In genomic region chr10:89201345-89202032, GRCh38 we compare ENCODE assay signal across 15 cellular contexts. TPM values are rescaled to one million over a fixed set of nuclear protein-coding genes. Genes with fewer than 3 reads are reported as not detected.
"Had no signal": no experiment of that assay in that cellular context is flagged by ENCODE, and none has a peak within 500 bp of the region (broad histone marks: within the 10 kb centered on the region; RNA-seq: fewer than 3 reads in every experiment).

No MANE protein-coding gene starts in this region.

- H3K4me2 ChIP-seq: hepatocyte had no signal

- FAIRE-seq: small intestine had no signal

- H3K4me3 Mint-ChIP-seq: activated CD8-positive, alpha-beta T cell treated with anti-CD3 and anti-CD28 coated beads for 36 hours; activated naive CD8-positive, alpha-beta T cell treated with anti-CD3 and anti-CD28 coated beads, Interleukin-2, amount 10 ng/mL, durations not matched to agents 7 days and 5 days; endodermal cell; naive thymus-derived CD4-positive, alpha-beta T cell; stimulated activated naive B cell treated with anti-CD40 and anti-IgM and Interleukin-4, amounts not matched to agents 10 μg/mL and 1 μg/mL and 100 μg/mL, for 72 hours had no signal

- ATAC-seq: activated CD8-positive, alpha-beta T cell treated with anti-CD3 and anti-CD28 coated beads for 36 hours; naive thymus-derived CD4-positive, alpha-beta T cell; stimulated activated naive B cell treated with anti-CD40 and anti-IgM and Interleukin-4, amounts not matched to agents 10 μg/mL and 1 μg/mL and 100 μg/mL, for 72 hours had no signal

- H3K9me3 Mint-ChIP-seq: activated CD8-positive, alpha-beta T cell treated with anti-CD3 and anti-CD28 coated beads for 36 hours; activated naive CD8-positive, alpha-beta T cell treated with anti-CD3 and anti-CD28 coated beads, Interleukin-2, amount 10 ng/mL, durations not matched to agents 7 days and 5 days; endodermal cell; naive thymus-derived CD4-positive, alpha-beta T cell; stimulated activated naive B cell treated with anti-CD40 and anti-IgM and Interleukin-4, amounts not matched to agents 10 μg/mL and 1 μg/mL and 100 μg/mL, for 72 hours had no signal

- H3K36me3 ChIP-seq: breast epithelium, right atrium auricular region had no signal

- H3K27me3 ChIP-seq: breast epithelium, right atrium auricular region had no signal

- H3K36me3 Mint-ChIP-seq: activated naive CD8-positive, alpha-beta T cell treated with anti-CD3 and anti-CD28 coated beads, Interleukin-2, amount 10 ng/mL, durations not matched to agents 7 days and 5 days; naive thymus-derived CD4-positive, alpha-beta T cell; stimulated activated naive B cell treated with anti-CD40 and anti-IgM and Interleukin-4, amounts not matched to agents 10 μg/mL and 1 μg/mL and 100 μg/mL, for 72 hours had no signal

- H2AFZ ChIP-seq: hepatocyte had no signal

- H3K9me3 ChIP-seq: breast epithelium, right atrium auricular region had no signal

- H3K4me3 ChIP-seq: breast epithelium, hepatocyte, lung, right atrium auricular region had no signal

- DNase-seq: activated CD4-positive, alpha-beta T cell treated with anti-CD3 and anti-CD28 coated beads for 4 hours; activated CD8-positive, alpha-beta memory T cell treated with anti-CD3 and anti-CD28 coated beads, Interleukin-2, amount 50 U/mL, for 48 hours; activated CD8-positive, alpha-beta T cell treated with anti-CD3 and anti-CD28 coated beads for 36 hours; activated naive CD8-positive, alpha-beta T cell treated with anti-CD3 and anti-CD28 coated beads, Interleukin-2, amount 10 ng/mL, durations not matched to agents 7 days and 5 days; aorta; endodermal cell; naive thymus-derived CD4-positive, alpha-beta T cell; nucleus accumbens; small intestine; stimulated activated naive B cell treated with anti-CD40 and anti-IgM and Interleukin-4, amounts not matched to agents 10 μg/mL and 1 μg/mL and 100 μg/mL, for 72 hours had no signal

- H3K79me2 ChIP-seq: hepatocyte had no signal

- H3K27ac ChIP-seq: breast epithelium, hepatocyte, right atrium auricular region had no signal

- H3K4me1 ChIP-seq: breast epithelium had no signal

- H3K27ac Mint-ChIP-seq: activated CD8-positive, alpha-beta T cell treated with anti-CD3 and anti-CD28 coated beads for 36 hours; activated naive CD8-positive, alpha-beta T cell treated with anti-CD3 and anti-CD28 coated beads, Interleukin-2, amount 10 ng/mL, durations not matched to agents 7 days and 5 days; endodermal cell; naive thymus-derived CD4-positive, alpha-beta T cell; stimulated activated naive B cell treated with anti-CD40 and anti-IgM and Interleukin-4, amounts not matched to agents 10 μg/mL and 1 μg/mL and 100 μg/mL, for 72 hours had no signal

RNA-seq across cellular contexts. Expression of gene CH25H, which starts 5.6 kb away (rescaled TPM):
- total RNA-seq: activated CD8-positive, alpha-beta T cell treated with anti-CD3 and anti-CD28 coated beads for 36 hours; activated naive CD8-positive, alpha-beta T cell treated with anti-CD3 and anti-CD28 coated beads, Interleukin-2, amount 10 ng/mL, durations not matched to agents 7 days and 5 days; chondrocyte; endodermal cell had no signal
